Comparison of ENCODE assay signal across 1 cellular context in the genomic region with DNA sequence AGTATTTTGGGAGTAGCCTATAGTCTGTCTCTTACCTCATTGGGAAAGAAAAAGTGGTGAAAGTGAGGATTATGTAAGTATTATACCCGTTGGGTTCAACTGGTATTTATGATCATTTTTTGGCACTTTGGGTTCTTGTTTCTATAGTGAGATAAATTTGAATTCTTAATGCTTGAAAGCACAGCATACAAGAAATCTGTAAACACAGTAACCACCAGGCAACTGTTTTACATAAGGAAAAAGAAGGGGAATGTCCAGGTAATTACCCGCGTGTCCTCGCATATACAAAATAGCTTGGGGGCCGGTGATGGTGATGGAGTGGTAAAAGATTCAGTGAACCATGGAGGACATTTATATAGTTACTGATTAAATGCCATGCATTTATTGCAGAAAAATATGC.
TF ChIP-seq lines count a peak whose summit lies in the region.

No MANE protein-coding gene starts in this region.

TF ChIP-seq in GM12878, 131 proteins besides CTCF, POLR2A, EP300 and RAD21 (continued from another document and continues in another):
- TF ChIP-seq, protein P1, sequence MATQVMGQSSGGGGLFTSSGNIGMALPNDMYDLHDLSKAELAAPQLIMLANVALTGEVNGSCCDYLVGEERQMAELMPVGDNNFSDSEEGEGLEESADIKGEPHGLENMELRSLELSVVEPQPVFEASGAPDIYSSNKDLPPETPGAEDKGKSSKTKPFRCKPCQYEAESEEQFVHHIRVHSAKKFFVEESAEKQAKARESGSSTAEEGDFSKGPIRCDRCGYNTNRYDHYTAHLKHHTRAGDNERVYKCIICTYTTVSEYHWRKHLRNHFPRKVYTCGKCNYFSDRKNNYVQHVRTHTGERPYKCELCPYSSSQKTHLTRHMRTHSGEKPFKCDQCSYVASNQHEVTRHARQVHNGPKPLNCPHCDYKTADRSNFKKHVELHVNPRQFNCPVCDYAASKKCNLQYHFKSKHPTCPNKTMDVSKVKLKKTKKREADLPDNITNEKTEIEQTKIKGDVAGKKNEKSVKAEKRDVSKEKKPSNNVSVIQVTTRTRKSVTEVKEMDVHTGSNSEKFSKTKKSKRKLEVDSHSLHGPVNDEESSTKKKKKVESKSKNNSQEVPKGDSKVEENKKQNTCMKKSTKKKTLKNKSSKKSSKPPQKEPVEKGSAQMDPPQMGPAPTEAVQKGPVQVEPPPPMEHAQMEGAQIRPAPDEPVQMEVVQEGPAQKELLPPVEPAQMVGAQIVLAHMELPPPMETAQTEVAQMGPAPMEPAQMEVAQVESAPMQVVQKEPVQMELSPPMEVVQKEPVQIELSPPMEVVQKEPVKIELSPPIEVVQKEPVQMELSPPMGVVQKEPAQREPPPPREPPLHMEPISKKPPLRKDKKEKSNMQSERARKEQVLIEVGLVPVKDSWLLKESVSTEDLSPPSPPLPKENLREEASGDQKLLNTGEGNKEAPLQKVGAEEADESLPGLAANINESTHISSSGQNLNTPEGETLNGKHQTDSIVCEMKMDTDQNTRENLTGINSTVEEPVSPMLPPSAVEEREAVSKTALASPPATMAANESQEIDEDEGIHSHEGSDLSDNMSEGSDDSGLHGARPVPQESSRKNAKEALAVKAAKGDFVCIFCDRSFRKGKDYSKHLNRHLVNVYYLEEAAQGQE (IDR thresholded peaks at IDR 0.05; ENCODE audit: low read depth, low read length): no peak
- TF ChIP-seq ETV6 (conservative IDR thresholded peaks at IDR 0.05 in 1 of 2, IDR thresholded peaks at IDR 0.05 in 1 of 2; ENCODE audit: borderline replicate concordance in 1 of 2, low read depth in 1 of 2) (peak in 1 of 2 experiments; percentile 25; a peak in 1 of 4 replicates), BCL11A (IDR thresholded peaks at IDR 0.05; ENCODE audit: low read depth, low read length) (0 out of 2 replicates have a peak, but pooled peaks have one; percentile 32), KDM1A (IDR thresholded peaks at IDR 0.05; ENCODE audit: borderline replicate concordance) (no peak), MTA3 (IDR thresholded peaks at IDR 0.05; ENCODE audit: borderline replicate concordance, low read length) (no peak), ZNF217 (IDR thresholded peaks at IDR 0.05) (peak; percentile 68; the same call in 1 of the 2 replicates), MEF2A (IDR thresholded peaks at IDR 0.05; ENCODE audit: insufficient read depth, low read depth, low read length) (0 out of 2 replicates have a peak, but pooled peaks have one; percentile 13), IKZF1 (conservative IDR thresholded peaks at IDR 0.05) (peak; percentile 65), TBL1XR1 (IDR thresholded peaks at IDR 0.05; ENCODE audit: low read depth, low read length) (peak; percentile 75; the same call in 1 of the 2 replicates), SUPT20H (IDR thresholded peaks at IDR 0.05; ENCODE audit: borderline replicate concordance, control insufficient read depth, low read depth, low read length) (no peak), NR2F1 (conservative IDR thresholded peaks at IDR 0.05) (0 out of 2 replicates have a peak, but pooled peaks have one; percentile 18), IKZF2 (IDR thresholded peaks at IDR 0.05) (peak; percentile 56 to 59; a peak in 3 of 4 replicates), ZNF274 (IDR thresholded peaks at IDR 0.05; ENCODE audit: insufficient read depth, insufficient read length) (no peak), TCF12 (IDR thresholded peaks at IDR 0.05; ENCODE audit: low read depth, low read length) (no peak), ATF7 (IDR thresholded peaks at IDR 0.05; ENCODE audit: low read depth) (peak; percentile 58), STAT1 (conservative IDR thresholded peaks at IDR 0.05) (no peak), SUZ12 (IDR thresholded peaks at IDR 0.05; ENCODE audit: unreplicated experiment) (no peak), STAT3 (IDR thresholded peaks at IDR 0.05; ENCODE audit: low read depth, low read length) (no peak), EED (IDR thresholded peaks at IDR 0.05; ENCODE audit: low read depth) (no peak; the same call in 1 of the 2 replicates), SP1 (IDR thresholded peaks at IDR 0.05; ENCODE audit: low read depth, low read length) (no peak), RUNX3 (IDR thresholded peaks at IDR 0.05; ENCODE audit: low read length) (peak; percentile 70)
- TF ChIP-seq, protein P2, sequence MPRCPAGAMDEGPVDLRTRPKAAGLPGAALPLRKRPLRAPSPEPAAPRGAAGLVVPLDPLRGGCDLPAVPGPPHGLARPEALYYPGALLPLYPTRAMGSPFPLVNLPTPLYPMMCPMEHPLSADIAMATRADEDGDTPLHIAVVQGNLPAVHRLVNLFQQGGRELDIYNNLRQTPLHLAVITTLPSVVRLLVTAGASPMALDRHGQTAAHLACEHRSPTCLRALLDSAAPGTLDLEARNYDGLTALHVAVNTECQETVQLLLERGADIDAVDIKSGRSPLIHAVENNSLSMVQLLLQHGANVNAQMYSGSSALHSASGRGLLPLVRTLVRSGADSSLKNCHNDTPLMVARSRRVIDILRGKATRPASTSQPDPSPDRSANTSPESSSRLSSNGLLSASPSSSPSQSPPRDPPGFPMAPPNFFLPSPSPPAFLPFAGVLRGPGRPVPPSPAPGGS (IDR thresholded peaks at IDR 0.05; ENCODE audit: borderline replicate concordance, insufficient read depth, low read depth, low read length, poor library complexity, severe bottlenecking): peak; percentile 62
- TF ChIP-seq, protein P3, sequence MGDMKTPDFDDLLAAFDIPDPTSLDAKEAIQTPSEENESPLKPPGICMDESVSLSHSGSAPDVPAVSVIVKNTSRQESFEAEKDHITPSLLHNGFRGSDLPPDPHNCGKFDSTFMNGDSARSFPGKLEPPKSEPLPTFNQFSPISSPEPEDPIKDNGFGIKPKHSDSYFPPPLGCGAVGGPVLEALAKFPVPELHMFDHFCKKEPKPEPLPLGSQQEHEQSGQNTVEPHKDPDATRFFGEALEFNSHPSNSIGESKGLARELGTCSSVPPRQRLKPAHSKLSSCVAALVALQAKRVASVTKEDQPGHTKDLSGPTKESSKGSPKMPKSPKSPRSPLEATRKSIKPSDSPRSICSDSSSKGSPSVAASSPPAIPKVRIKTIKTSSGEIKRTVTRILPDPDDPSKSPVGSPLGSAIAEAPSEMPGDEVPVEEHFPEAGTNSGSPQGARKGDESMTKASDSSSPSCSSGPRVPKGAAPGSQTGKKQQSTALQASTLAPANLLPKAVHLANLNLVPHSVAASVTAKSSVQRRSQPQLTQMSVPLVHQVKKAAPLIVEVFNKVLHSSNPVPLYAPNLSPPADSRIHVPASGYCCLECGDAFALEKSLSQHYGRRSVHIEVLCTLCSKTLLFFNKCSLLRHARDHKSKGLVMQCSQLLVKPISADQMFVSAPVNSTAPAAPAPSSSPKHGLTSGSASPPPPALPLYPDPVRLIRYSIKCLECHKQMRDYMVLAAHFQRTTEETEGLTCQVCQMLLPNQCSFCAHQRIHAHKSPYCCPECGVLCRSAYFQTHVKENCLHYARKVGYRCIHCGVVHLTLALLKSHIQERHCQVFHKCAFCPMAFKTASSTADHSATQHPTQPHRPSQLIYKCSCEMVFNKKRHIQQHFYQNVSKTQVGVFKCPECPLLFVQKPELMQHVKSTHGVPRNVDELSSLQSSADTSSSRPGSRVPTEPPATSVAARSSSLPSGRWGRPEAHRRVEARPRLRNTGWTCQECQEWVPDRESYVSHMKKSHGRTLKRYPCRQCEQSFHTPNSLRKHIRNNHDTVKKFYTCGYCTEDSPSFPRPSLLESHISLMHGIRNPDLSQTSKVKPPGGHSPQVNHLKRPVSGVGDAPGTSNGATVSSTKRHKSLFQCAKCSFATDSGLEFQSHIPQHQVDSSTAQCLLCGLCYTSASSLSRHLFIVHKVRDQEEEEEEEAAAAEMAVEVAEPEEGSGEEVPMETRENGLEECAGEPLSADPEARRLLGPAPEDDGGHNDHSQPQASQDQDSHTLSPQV (IDR thresholded peaks at IDR 0.05): no peak
- TF ChIP-seq, protein P4, sequence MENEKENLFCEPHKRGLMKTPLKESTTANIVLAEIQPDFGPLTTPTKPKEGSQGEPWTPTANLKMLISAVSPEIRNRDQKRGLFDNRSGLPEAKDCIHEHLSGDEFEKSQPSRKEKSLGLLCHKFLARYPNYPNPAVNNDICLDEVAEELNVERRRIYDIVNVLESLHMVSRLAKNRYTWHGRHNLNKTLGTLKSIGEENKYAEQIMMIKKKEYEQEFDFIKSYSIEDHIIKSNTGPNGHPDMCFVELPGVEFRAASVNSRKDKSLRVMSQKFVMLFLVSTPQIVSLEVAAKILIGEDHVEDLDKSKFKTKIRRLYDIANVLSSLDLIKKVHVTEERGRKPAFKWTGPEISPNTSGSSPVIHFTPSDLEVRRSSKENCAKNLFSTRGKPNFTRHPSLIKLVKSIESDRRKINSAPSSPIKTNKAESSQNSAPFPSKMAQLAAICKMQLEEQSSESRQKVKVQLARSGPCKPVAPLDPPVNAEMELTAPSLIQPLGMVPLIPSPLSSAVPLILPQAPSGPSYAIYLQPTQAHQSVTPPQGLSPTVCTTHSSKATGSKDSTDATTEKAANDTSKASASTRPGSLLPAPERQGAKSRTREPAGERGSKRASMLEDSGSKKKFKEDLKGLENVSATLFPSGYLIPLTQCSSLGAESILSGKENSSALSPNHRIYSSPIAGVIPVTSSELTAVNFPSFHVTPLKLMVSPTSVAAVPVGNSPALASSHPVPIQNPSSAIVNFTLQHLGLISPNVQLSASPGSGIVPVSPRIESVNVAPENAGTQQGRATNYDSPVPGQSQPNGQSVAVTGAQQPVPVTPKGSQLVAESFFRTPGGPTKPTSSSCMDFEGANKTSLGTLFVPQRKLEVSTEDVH (IDR thresholded peaks at IDR 0.05; ENCODE audit: low read depth, partially characterized antibody): peak; percentile 30
- TF ChIP-seq, protein P5, sequence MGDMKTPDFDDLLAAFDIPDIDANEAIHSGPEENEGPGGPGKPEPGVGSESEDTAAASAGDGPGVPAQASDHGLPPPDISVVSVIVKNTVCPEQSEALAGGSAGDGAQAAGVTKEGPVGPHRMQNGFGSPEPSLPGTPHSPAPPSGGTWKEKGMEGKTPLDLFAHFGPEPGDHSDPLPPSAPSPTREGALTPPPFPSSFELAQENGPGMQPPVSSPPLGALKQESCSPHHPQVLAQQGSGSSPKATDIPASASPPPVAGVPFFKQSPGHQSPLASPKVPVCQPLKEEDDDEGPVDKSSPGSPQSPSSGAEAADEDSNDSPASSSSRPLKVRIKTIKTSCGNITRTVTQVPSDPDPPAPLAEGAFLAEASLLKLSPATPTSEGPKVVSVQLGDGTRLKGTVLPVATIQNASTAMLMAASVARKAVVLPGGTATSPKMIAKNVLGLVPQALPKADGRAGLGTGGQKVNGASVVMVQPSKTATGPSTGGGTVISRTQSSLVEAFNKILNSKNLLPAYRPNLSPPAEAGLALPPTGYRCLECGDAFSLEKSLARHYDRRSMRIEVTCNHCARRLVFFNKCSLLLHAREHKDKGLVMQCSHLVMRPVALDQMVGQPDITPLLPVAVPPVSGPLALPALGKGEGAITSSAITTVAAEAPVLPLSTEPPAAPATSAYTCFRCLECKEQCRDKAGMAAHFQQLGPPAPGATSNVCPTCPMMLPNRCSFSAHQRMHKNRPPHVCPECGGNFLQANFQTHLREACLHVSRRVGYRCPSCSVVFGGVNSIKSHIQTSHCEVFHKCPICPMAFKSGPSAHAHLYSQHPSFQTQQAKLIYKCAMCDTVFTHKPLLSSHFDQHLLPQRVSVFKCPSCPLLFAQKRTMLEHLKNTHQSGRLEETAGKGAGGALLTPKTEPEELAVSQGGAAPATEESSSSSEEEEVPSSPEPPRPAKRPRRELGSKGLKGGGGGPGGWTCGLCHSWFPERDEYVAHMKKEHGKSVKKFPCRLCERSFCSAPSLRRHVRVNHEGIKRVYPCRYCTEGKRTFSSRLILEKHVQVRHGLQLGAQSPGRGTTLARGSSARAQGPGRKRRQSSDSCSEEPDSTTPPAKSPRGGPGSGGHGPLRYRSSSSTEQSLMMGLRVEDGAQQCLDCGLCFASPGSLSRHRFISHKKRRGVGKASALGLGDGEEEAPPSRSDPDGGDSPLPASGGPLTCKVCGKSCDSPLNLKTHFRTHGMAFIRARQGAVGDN (IDR thresholded peaks at IDR 0.05): no peak
- TF ChIP-seq, protein P6, sequence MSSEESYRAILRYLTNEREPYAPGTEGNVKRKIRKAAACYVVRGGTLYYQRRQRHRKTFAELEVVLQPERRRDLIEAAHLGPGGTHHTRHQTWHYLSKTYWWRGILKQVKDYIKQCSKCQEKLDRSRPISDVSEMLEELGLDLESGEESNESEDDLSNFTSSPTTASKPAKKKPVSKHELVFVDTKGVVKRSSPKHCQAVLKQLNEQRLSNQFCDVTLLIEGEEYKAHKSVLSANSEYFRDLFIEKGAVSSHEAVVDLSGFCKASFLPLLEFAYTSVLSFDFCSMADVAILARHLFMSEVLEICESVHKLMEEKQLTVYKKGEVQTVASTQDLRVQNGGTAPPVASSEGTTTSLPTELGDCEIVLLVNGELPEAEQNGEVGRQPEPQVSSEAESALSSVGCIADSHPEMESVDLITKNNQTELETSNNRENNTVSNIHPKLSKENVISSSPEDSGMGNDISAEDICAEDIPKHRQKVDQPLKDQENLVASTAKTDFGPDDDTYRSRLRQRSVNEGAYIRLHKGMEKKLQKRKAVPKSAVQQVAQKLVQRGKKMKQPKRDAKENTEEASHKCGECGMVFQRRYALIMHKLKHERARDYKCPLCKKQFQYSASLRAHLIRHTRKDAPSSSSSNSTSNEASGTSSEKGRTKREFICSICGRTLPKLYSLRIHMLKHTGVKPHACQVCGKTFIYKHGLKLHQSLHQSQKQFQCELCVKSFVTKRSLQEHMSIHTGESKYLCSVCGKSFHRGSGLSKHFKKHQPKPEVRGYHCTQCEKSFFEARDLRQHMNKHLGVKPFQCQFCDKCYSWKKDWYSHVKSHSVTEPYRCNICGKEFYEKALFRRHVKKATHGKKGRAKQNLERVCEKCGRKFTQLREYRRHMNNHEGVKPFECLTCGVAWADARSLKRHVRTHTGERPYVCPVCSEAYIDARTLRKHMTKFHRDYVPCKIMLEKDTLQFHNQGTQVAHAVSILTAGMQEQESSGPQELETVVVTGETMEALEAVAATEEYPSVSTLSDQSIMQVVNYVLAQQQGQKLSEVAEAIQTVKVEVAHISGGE (CRISPR knock-in tag; IDR thresholded peaks at IDR 0.05): no peak
- TF ChIP-seq, protein P7, sequence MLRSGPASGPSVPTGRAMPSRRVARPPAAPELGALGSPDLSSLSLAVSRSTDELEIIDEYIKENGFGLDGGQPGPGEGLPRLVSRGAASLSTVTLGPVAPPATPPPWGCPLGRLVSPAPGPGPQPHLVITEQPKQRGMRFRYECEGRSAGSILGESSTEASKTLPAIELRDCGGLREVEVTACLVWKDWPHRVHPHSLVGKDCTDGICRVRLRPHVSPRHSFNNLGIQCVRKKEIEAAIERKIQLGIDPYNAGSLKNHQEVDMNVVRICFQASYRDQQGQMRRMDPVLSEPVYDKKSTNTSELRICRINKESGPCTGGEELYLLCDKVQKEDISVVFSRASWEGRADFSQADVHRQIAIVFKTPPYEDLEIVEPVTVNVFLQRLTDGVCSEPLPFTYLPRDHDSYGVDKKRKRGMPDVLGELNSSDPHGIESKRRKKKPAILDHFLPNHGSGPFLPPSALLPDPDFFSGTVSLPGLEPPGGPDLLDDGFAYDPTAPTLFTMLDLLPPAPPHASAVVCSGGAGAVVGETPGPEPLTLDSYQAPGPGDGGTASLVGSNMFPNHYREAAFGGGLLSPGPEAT (IDR thresholded peaks at IDR 0.05; ENCODE audit: low read depth): peak; percentile 89
